ENCODE assay signal across 8 cellular contexts in genomic region chrX:149470960-149471359, GRCh38.
DNase-seq lines count a peak whose midpoint lies in the region; ATAC-seq and TF ChIP-seq lines count a peak whose summit lies in the region.

No MANE protein-coding gene starts in this region.

- peak; percentile 61 for DNase-seq in GM13977 (ENCODE audit: low spot score)
- DNase-seq in NCI-H146 treated with DMSO at 0.1 percent for 48 hours (lab: John Stamatoyannopoulos, UW; ENCODE audit: unreplicated experiment): peak; percentile 40
- DNase-seq in T-helper 2 cell: peak in 4 of 5 experiments; percentile 29 to 49 (median 43)
- peak in 55 of 56 donors; percentile 10 to 87 (median 66) for DNase-seq in amygdala (lab: John Stamatoyannopoulos, UW)
- DNase-seq in hepatic stellate cell (ENCODE audit: low spot score): peak; percentile 65
- no peak for DNase-seq in skeletal muscle cell (ENCODE audit: low read depth)

- in situ Hi-C loops in GM13977 (cut with MboI; ENCODE audit: low pct_unique_long_range_greater_than_20kb, low sequenced_read_pairs, unreplicated experiment): loop anchor here (25.0 kb wide), 1 partner anchor 1434 kb away; no protein-coding TSS in a partner anchor

- ATAC-seq in HG02798 (IDR thresholded peaks at IDR 0.05; ENCODE audit: poor library complexity, unreplicated experiment) (peak; percentile 92), HG03196 (IDR thresholded peaks at IDR 0.05; ENCODE audit: unreplicated experiment) (no peak)

- H3K4me3 ChIP-seq in skeletal muscle cell (ENCODE audit: low read depth, low read length): peak overlapping the region; percentile 18

- TF ChIP-seq CTCF in GM13977 (IDR thresholded peaks at IDR 0.05; ENCODE audit: extremely low read depth, insufficient read depth, missing control alignments): peak; percentile 91
